23 cellular contexts compared by ENCODE assay signal in the genomic region with DNA sequence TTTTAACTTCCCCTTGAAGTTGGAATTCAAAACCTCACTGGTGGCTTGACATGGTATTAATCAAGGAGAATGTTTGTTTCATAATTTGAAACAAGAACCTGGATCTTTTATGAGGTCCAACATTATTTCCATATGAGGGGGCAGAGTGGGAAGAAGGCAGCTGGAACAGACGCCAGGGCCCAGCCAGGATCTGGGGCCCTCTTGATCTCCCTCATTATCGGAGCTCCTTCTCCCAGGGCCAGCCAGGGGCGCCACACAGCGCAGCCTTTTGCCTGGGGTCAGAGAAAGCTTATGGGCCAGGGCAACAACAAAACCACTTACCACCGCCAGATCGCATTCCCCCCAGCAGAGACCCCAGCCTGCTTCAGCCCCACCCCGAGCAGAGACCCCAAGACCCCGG. TPM values are rescaled to one million over a fixed set of nuclear protein-coding genes. Genes with fewer than 3 reads are reported as not detected.
A peak's percentile ranks its signal among the peaks of the same experiment; 100 is the strongest.
DNase-seq lines count a peak whose midpoint lies in the region; ATAC-seq and TF ChIP-seq lines count a peak whose summit lies in the region.
"Had no signal": no experiment of that assay in that cellular context is flagged by ENCODE, and none has a peak within 500 bp of the region (broad histone marks: within the 10 kb centered on the region; RNA-seq: fewer than 3 reads in every experiment).

No MANE protein-coding gene starts in this region.

- H3K36me3 ChIP-seq in GM23248 (ENCODE audit: low read depth) (no peaks in the 10 kb centered on the region), WERI-Rb-1 (no peaks in the 10 kb centered on the region), uterus (no peaks in the 10 kb centered on the region)
- H3K36me3 ChIP-seq: heart left ventricle, ovary, tibial nerve had no signal

- 25 to 31% methylated on average over 4 to 8 of the region's 8 CpGs for WGBS in GM23248 (ENCODE audit: low coverage in 1 of 2, low lambda C conversion rate in 2 of 2, missing lambda C conversion rate in 2 of 2), 2 experiments

- no peaks in the 10 kb centered on the region for H3K9me3 ChIP-seq in GM23248 (ENCODE audit: low read depth)
- H3K9me3 ChIP-seq in WERI-Rb-1 (ENCODE audit: severe bottlenecking), result no peaks in the 10 kb centered on the region
- no peaks in the 10 kb centered on the region for H3K9me3 ChIP-seq in uterus
- H3K9me3 ChIP-seq: ovary, tibial nerve had no signal

- TF ChIP-seq POLR2A in uterus (IDR thresholded peaks at IDR 0.05), result no peak

- no peak overlapping the region for H3K9ac ChIP-seq in GM23248

- H3K27ac ChIP-seq in GM23248 (no peak overlapping the region), WERI-Rb-1 (no peak overlapping the region), uterus (peak overlapping the region in 1 of 2 donors; percentile 37)
- H3K27ac ChIP-seq: ovary had no signal

- no peak overlapping the region for H2AFZ ChIP-seq in GM23248

- H3K4me1 ChIP-seq in GM23248 (ENCODE audit: insufficient read depth), result peaks cover 10% of the 10 kb centered on the region
- H3K4me1 ChIP-seq in uterus, result no peaks in the 10 kb centered on the region

- in situ Hi-C loops in GM23248 (cut with MboI), result no loop called here

- no peaks in the 10 kb centered on the region for H3K79me2 ChIP-seq in GM23248 (ENCODE audit: insufficient read depth)

- POLR2A ChIA-PET in HEK293T (lab: Yijun Ruan, JAX), result interaction anchor here (1.6 kb wide), 1 partner anchor 16 kb away, joined by 4 read pairs; no protein-coding TSS in a partner anchor

- no peak overlapping the region for H3K4me3 ChIP-seq in GM23248
- H3K4me3 ChIP-seq in WERI-Rb-1 (ENCODE audit: low read depth, low read length), result no peak overlapping the region
- no peak overlapping the region for H3K4me3 ChIP-seq in uterus
- H3K4me3 ChIP-seq: heart left ventricle, ovary, tibial nerve had no signal

- DNase-seq in GM23248 (no peak), WERI-Rb-1 (no peak), iPS-NIHi11 (ENCODE audit: low spot score) (peak; percentile 24), sciatic nerve (ENCODE audit: low spot score) (peak; percentile 40), HEK293T (ENCODE audit: extremely low spot score) (no peak), uterus (no peak)
- DNase-seq in stimulated activated CD8-positive, alpha-beta memory T cell treated with anti-CD3 and anti-CD28 coated beads, Interleukin-4, amount 100 ng/mL, for 48 hours, result no peak
- DNase-seq: activated CD4-positive, alpha-beta T cell treated with anti-CD3 and anti-CD28 coated beads, Interleukin-2, amount 10 ng/mL, durations not matched to agents 24 days and 14 days; GDM1; KG1; left cardiac atrium; NCI-H146; NCI-H510A; NK-92 treated with Interleukin-12 subunit alpha and Interleukin-12 subunit beta, amount 100 ng/mL, for 24 hours; T-helper 1 cell had no signal

- H3K4me2 ChIP-seq in GM23248 (ENCODE audit: unreplicated experiment), result peak overlapping the region; percentile 80

- no peaks in the 10 kb centered on the region for H4K20me1 ChIP-seq in GM23248 (ENCODE audit: insufficient read depth)

- peaks cover 10% of the 10 kb centered on the region for H3F3A ChIP-seq in GM23248 (ENCODE audit: insufficient read depth)

- H3K27me3 ChIP-seq in GM23248 (replicated peaks; ENCODE audit: insufficient read depth), result peaks cover 13% of the 10 kb centered on the region; the same call in 1 of the 2 replicates
- no peaks in the 10 kb centered on the region for H3K27me3 ChIP-seq in WERI-Rb-1 (ENCODE audit: insufficient read depth, low read depth, severe bottlenecking)
- no peaks in the 10 kb centered on the region for H3K27me3 ChIP-seq in uterus
- H3K27me3 ChIP-seq: heart left ventricle, ovary, tibial nerve had no signal

- intact Hi-C loops in sciatic nerve (cut with DNase I) (loop anchor here (5.0 kb wide), 1 partner anchor 666 kb away; no protein-coding TSS in a partner anchor), uterus (cut with DNase I; ENCODE audit: low total_unique reads) (no loop called here)

- TF ChIP-seq CTCF in WERI-Rb-1 (IDR thresholded peaks at IDR 0.05; ENCODE audit: low read depth, low read length) (0 out of 2 replicates have a peak, but pooled peaks have one; percentile 9), uterus (IDR thresholded peaks at IDR 0.05) (no peak)

- CTCF ChIA-PET in HEK293T (lab: Yijun Ruan, JAX), result interaction anchor here (0.7 kb wide), 1 partner anchor 10 kb away, joined by 3 read pairs; no protein-coding TSS in a partner anchor

- no peak for ATAC-seq in sciatic nerve
- no peak for ATAC-seq in GM21529 (IDR thresholded peaks at IDR 0.05; ENCODE audit: unreplicated experiment)
- ATAC-seq: Panc1, right cardiac atrium had no signal

- no peaks in the 10 kb centered on the region for H3K9me2 ChIP-seq in GM23248 (ENCODE audit: insufficient read depth)

TF ChIP-seq in HEK293T, 16 proteins besides CTCF, POLR2A, EP300 and RAD21:
- TF ChIP-seq FOXK2 (IDR thresholded peaks at IDR 0.05) (no peak), BHLHE40 (IDR thresholded peaks at IDR 0.05; ENCODE audit: borderline replicate concordance) (no peak), FOXA1 (IDR thresholded peaks at IDR 0.05) (no peak), CTBP1 (IDR thresholded peaks at IDR 0.05; ENCODE audit: borderline replicate concordance) (no peak), ELF4 (IDR thresholded peaks at IDR 0.05) (no peak), TARDBP (IDR thresholded peaks at IDR 0.05) (no peak), HDGF (IDR thresholded peaks at IDR 0.05; ENCODE audit: borderline replicate concordance) (no peak), NFRKB (IDR thresholded peaks at IDR 0.05) (no peak), SP1 (IDR thresholded peaks at IDR 0.05) (no peak), LEF1 (IDR thresholded peaks at IDR 0.05; ENCODE audit: borderline replicate concordance) (no peak), L3MBTL2 (conservative IDR thresholded peaks at IDR 0.05) (no peak), FOXM1 (IDR thresholded peaks at IDR 0.05; ENCODE audit: borderline replicate concordance) (no peak), SUZ12 (IDR thresholded peaks at IDR 0.05) (no peak), ZNF384 (IDR thresholded peaks at IDR 0.05) (no peak), ARNT (IDR thresholded peaks at IDR 0.05) (no peak)
- TF ChIP-seq, protein P1, sequence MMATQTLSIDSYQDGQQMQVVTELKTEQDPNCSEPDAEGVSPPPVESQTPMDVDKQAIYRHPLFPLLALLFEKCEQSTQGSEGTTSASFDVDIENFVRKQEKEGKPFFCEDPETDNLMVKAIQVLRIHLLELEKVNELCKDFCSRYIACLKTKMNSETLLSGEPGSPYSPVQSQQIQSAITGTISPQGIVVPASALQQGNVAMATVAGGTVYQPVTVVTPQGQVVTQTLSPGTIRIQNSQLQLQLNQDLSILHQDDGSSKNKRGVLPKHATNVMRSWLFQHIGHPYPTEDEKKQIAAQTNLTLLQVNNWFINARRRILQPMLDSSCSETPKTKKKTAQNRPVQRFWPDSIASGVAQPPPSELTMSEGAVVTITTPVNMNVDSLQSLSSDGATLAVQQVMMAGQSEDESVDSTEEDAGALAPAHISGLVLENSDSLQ (IDR thresholded peaks at IDR 0.05), result no peak

RNA-seq across cellular contexts. Expression of a gene that starts 27.1 kb away (rescaled TPM):
- not detected in 2 replicates for total RNA-seq in GM23248 (2014; rRNA removed; shearing (Covaris generic))
- not detected in 2 replicates for polyA plus RNA-seq in GM23248 (2016; fragmentation: Nextera tagmentation; extraction: Ambion mirVana)
- 0.89 TPM for total RNA-seq in sciatic nerve
- 10 to 100 TPM in 1 of 4 donors, 1 to 10 TPM in 1, not detected in 2; 2.5 to 11.1 TPM for total RNA-seq in uterus
- total RNA-seq: HT1080, myocyte had no signal

Comparison
In these comparisons a context has a peak if more than half of its experiments do, and no peak if none do; other contexts are left out.
1. DNase-seq: peak in iPS-NIHi11 (single experiment) and sciatic nerve (single experiment); none in GM23248 (single experiment), WERI-Rb-1 (single experiment), stimulated activated CD8-positive, alpha-beta memory T cell treated with anti-CD3 and anti-CD28 coated beads, Interleukin-4, amount 100 ng/mL, for 48 hours (single experiment), HEK293T (single experiment) and uterus (0 of 2).